Comparison of ENCODE assay signal across 18 cellular contexts in the genomic region with DNA sequence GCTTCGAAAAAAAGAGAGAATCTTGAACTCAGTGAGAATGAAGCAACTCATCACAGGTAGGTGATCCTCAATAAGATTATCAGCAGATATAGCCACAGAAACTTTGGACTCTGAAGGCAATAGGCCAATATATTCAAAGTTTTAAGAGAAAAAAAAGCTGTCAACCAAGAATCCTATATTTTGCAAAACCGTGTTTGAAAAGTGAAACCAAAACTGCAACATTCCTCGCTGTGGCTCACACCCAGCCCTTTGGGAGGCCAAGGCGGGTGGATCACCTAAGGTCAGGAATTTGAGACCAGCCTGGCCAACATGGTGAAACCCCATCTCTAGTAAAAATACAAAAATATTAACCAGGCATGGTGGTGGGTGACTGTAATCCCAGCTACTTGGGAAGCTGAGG. TPM values are rescaled to one million over a fixed set of nuclear protein-coding genes. Genes with fewer than 3 reads are reported as not detected.
DNase-seq lines count a peak whose midpoint lies in the region; ATAC-seq, FAIRE-seq and TF ChIP-seq lines count a peak whose summit lies in the region.
"Had no signal": no experiment of that assay in that cellular context is flagged by ENCODE, and none has a peak within 500 bp of the region (broad histone marks: within the 10 kb centered on the region; RNA-seq: fewer than 3 reads in every experiment).

No MANE protein-coding gene starts in this region.

- 0 out of 2 replicates have a peak overlapping the region, but pooled peaks have one; percentile 25 for H2AFZ ChIP-seq in K562 (ENCODE audit: low read depth, low read length)
- H2AFZ ChIP-seq in hepatocyte, result no peak overlapping the region
- H2AFZ ChIP-seq: GM23338 had no signal

- no peaks in the 10 kb centered on the region for H3K4me1 ChIP-seq in K562 (replicated peaks in 1 of 2; ENCODE audit: control insufficient read depth in 2 of 2, insufficient read depth in 2 of 2, low read length in 2 of 2)
- no peaks in the 10 kb centered on the region for H3K4me1 ChIP-seq in hepatocyte (ENCODE audit: insufficient read depth)
- H3K4me1 ChIP-seq: Caco-2 had no signal

- no peak overlapping the region for H3K9ac ChIP-seq in K562 (ENCODE audit: insufficient read depth in 1 of 2, low read depth in 2 of 2, low read length in 2 of 2)

- no peaks in the 10 kb centered on the region for H3K79me2 ChIP-seq in K562 (ENCODE audit: control insufficient read depth, insufficient read depth, low read length)
- H3K79me2 ChIP-seq in hepatocyte, result no peaks in the 10 kb centered on the region

- H4K20me1 ChIP-seq in K562 (replicated peaks; ENCODE audit: control insufficient read depth, insufficient read depth, low read length), result no peaks in the 10 kb centered on the region
- H4K20me1 ChIP-seq in hepatocyte (ENCODE audit: insufficient read depth, poor library complexity, severe bottlenecking), result no peaks in the 10 kb centered on the region

- H3K4me2 ChIP-seq in K562 (ENCODE audit: insufficient read depth, low read length) (0 out of 2 replicates have a peak overlapping the region, but pooled peaks have one; percentile 2), hepatocyte (no peak overlapping the region)
- H3K4me2 ChIP-seq: GM23338 had no signal

- in situ Hi-C loops in K562 (cut with MboI), result no loop called here

- no peak for FAIRE-seq in K562 (lab: Jason Lieb, UNC)
- FAIRE-seq: A204.1, D721Med, GM12892, GM18507, H54 had no signal

- H3K9me1 ChIP-seq in K562 (ENCODE audit: control insufficient read depth, insufficient read depth, low read length), result no peaks in the 10 kb centered on the region

- H3K4me3 Mint-ChIP-seq in HFFc6, result peak overlapping the region; percentile 21; the same call in 1 of the 2 replicates
- H3K4me3 Mint-ChIP-seq: CD4-positive, alpha-beta T cell; GM23338 had no signal

- ATAC-seq in K562 (peak; percentile 69), HG03520 (IDR thresholded peaks at IDR 0.05; ENCODE audit: unreplicated experiment) (no peak)
- ATAC-seq: GM23338 had no signal

- H3K4me3 ChIP-seq in K562 (no peak overlapping the region), hepatocyte (no peak overlapping the region)
- H3K4me3 ChIP-seq: GM23338 had no signal

- TF ChIP-seq EP300 in K562 (IDR thresholded peaks at IDR 0.05; ENCODE audit: low read length), result no peak

- no peaks in the 10 kb centered on the region for H3K27me3 Mint-ChIP-seq in HFFc6 (ENCODE audit: insufficient read depth)
- H3K27me3 Mint-ChIP-seq: CD4-positive, alpha-beta T cell had no signal

- no peak overlapping the region for H3K27ac Mint-ChIP-seq in HFFc6
- H3K27ac Mint-ChIP-seq: CD4-positive, alpha-beta T cell; GM23338 had no signal

- TF ChIP-seq CTCF in HFFc6 (IDR thresholded peaks at IDR 0.05) (no peak), K562 (IDR thresholded peaks at IDR 0.05 in 2 of 3, conservative IDR thresholded peaks at IDR 0.05 in 1 of 3; ENCODE audit: insufficient read depth in 2 of 3, low read depth in 1 of 3, low read length in 3 of 3) (no peak), hepatocyte (IDR thresholded peaks at IDR 0.05; ENCODE audit: poor library complexity) (no peak)

- WGBS in K562 (ENCODE audit: insufficient coverage, low coverage, missing lambda C conversion rate), result 0% methylated on average over 4 of the region's 4 CpGs
- WGBS in hepatocyte (ENCODE audit: low lambda C conversion rate, missing lambda C conversion rate), result 91% methylated on average over 4 of the region's 4 CpGs

- H3K9me2 ChIP-seq in hepatocyte (replicated peaks; ENCODE audit: insufficient read depth), result no peaks in the 10 kb centered on the region

- POLR2A ChIA-PET in K562 (lab: Yijun Ruan, JAX), result no interaction called here

- TF ChIP-seq POLR2A in K562 (conservative IDR thresholded peaks at IDR 0.05), result no peak

- no peaks in the 10 kb centered on the region for H3K9me3 ChIP-seq in K562 (replicated peaks; ENCODE audit: control insufficient read depth, insufficient read depth, low read depth, low read length)
- peaks cover 8% of the 10 kb centered on the region for H3K9me3 ChIP-seq in hepatocyte (ENCODE audit: low read depth)
- H3K9me3 ChIP-seq: Caco-2 had no signal

- H3K36me3 ChIP-seq in K562 (ENCODE audit: control insufficient read depth, insufficient read depth, low read length) (no peaks in the 10 kb centered on the region), hepatocyte (replicated peaks; ENCODE audit: insufficient read depth, low read depth) (no peaks in the 10 kb centered on the region)

- TF ChIP-seq RAD21 in K562 (CRISPR knock-in tag; conservative IDR thresholded peaks at IDR 0.05 in 1 of 2, IDR thresholded peaks at IDR 0.05 in 1 of 2), result no peak

- H3K27me3 ChIP-seq in K562 (ENCODE audit: control insufficient read depth in 2 of 2, insufficient read depth in 2 of 2, low read length in 2 of 2) (no peaks in the 10 kb centered on the region), hepatocyte (peaks cover 2% of the 10 kb centered on the region)

- H3K36me3 Mint-ChIP-seq in HFFc6 (ENCODE audit: low read depth), result peaks cover 6% of the 10 kb centered on the region

- intact Hi-C loops in K562 (cut with micrococcal nuclease), result no loop called here

- H3K9me3 Mint-ChIP-seq in HFFc6, result peaks cover 5% of the 10 kb centered on the region; the same call in 1 of the 2 replicates
- H3K9me3 Mint-ChIP-seq: GM23338 had no signal

- H3K4me1 Mint-ChIP-seq in HFFc6 (ENCODE audit: low read depth), result peaks cover 8% of the 10 kb centered on the region

- H3K27ac ChIP-seq in K562 (ENCODE audit: extremely low read depth, low read depth, low read length) (no peak overlapping the region), hepatocyte (no peak overlapping the region)
- H3K27ac ChIP-seq: C4-2B had no signal

- no TSS peak for BruUV-seq in K562 (replicated peaks; lab: Mats Ljungman, UMichigan)

- CTCF ChIA-PET in K562 (lab: Yijun Ruan, JAX; ENCODE audit: low intra/inter-chr PET ratio), result no interaction called here

- DNase-seq in Daoy (ENCODE audit: low read depth) (peak; percentile 2), HFFc6 (no peak), K562 (ENCODE audit: extremely low read depth in 1 of 4, low spot score in 3 of 4) (no peak), hepatocyte (ENCODE audit: low spot score) (no peak), NCI-H1417 (lab: John Stamatoyannopoulos, UW) (no peak)
- DNase-seq: AML-193; Caco-2; CD4-positive, alpha-beta T cell; GDM1; HCEC 1CT had no signal

TF ChIP-seq in K562, 482 proteins besides CTCF, POLR2A, EP300 and RAD21:
- TF ChIP-seq L3MBTL2 (IDR thresholded peaks at IDR 0.05) (peak; percentile 29; the same call in 1 of the 2 replicates), TRIM24 (IDR thresholded peaks at IDR 0.05) (no peak), CAMTA2 (CRISPR knock-in tag; conservative IDR thresholded peaks at IDR 0.05) (no peak), IFI16 (CRISPR knock-in tag; IDR thresholded peaks at IDR 0.05) (no peak)

RNA-seq across cellular contexts. Expression of a gene that starts 22.8 kb away (rescaled TPM):
- total RNA-seq in Daoy (2014; rRNA removed; shearing (Covaris generic)), result 83.2 and 84.8 TPM in 2 replicates
- 10 to 100 TPM; 18.3 to 36.5 (median 31.6) TPM for total RNA-seq in HFFc6 (2021; fragmentation: NEBNext Ultra II Directional; extraction: Animal tissue kit (Norgen Biotek cat#: 25700))
- 24.4 and 36.0 TPM in 2 replicates for total RNA-seq in K562 (2011; cell fraction: chromatin; rRNA removed; ENCODE audit: low replicate concordance)
- total RNA-seq in K562 (2011; cell fraction: nucleolus; rRNA removed), result 30.1 and 33.0 TPM in 2 replicates
- total RNA-seq in K562 (2011; cell fraction: nucleoplasm; rRNA removed), result 34.8 and 42.7 TPM in 2 replicates
- total RNA-seq in K562 (2014; rRNA removed) (112 and 129 TPM in 2 replicates), K562 (2014; rRNA removed; fragmentation: Illumina TruSeq; extraction: Trizol) (164 and 178 TPM in 2 replicates), K562 (2015; rRNA removed; fragmentation: Illumina TruSeq; extraction: Trizol) (110 and 115 TPM in 2 replicates), K562 (2021) (98.5 and 103 TPM in 2 replicates), hepatocyte (13.8 and 16.0 TPM in 2 replicates)
- polyA plus RNA-seq in K562 (2011; rRNA removed) (161 and 193 TPM in 2 replicates), K562 (2014; fragmentation: Illumina TruSeq; extraction: Trizol) (75.0 and 84.4 TPM in 2 replicates), K562 (2014; fragmentation: Nextera tagmentation; extraction: Ambion mirVana) (100 to 1,000 TPM; 395 to 494 TPM), K562 (2014; rRNA removed) (78.9 and 103 TPM in 2 replicates), hepatocyte (16.6 and 21.7 TPM in 2 replicates)
- 73.3 and 97.3 TPM in 2 replicates for polyA plus RNA-seq in K562 (2011; cell fraction: cytosol; rRNA removed)
- polyA plus RNA-seq in K562 (2011; cell fraction: nucleus; rRNA removed), result 75.5 and 111 TPM in 2 replicates
- polyA plus RNA-seq in K562 (2012), result 91.8 and 167 TPM in 2 replicates
- polyA minus RNA-seq in K562 (2011; rRNA and poly(A)+ RNA removed), result 66.8 and 77.7 TPM in 2 replicates
- polyA minus RNA-seq in K562 (2011; cell fraction: cytosol; rRNA and poly(A)+ RNA removed), result 33.4 and 59.5 TPM in 2 replicates
- polyA minus RNA-seq in K562 (2011; cell fraction: nucleus; rRNA and poly(A)+ RNA removed), result 38.8 and 63.4 TPM in 2 replicates
